In genomic region chr2:71928734-71929481, GRCh38 we compare ENCODE assay signal across 18 cellular contexts.
DNase-seq lines count a peak whose midpoint lies in the region; TF ChIP-seq lines count a peak whose summit lies in the region.
"Had no signal": no experiment of that assay in that cellular context is flagged by ENCODE, and none has a peak within 500 bp of the region (broad histone marks: within the 10 kb centered on the region; RNA-seq: fewer than 3 reads in every experiment).

No MANE protein-coding gene starts in this region.

- no peak overlapping the region for H3K27ac ChIP-seq in osteoblast (ENCODE audit: low read depth, low read length)
- H3K27ac ChIP-seq: SJSA1 had no signal

- H3K4me1 ChIP-seq in osteoblast (ENCODE audit: insufficient read depth, low read length), result peaks cover 5% of the 10 kb centered on the region
- H3K4me1 ChIP-seq in BE2C, result no peaks in the 10 kb centered on the region

- H3K27me3 ChIP-seq in osteoblast (ENCODE audit: insufficient read depth, low read length) (no peaks in the 10 kb centered on the region), BE2C (no peaks in the 10 kb centered on the region)
- H3K27me3 ChIP-seq: SJSA1 had no signal

- H3K4me3 ChIP-seq in osteoblast (ENCODE audit: insufficient read depth, low read length), result no peak overlapping the region
- no peak overlapping the region for H3K4me3 ChIP-seq in BE2C (ENCODE audit: low read depth, low read length)
- H3K4me3 ChIP-seq: GM12878, GM23338, SJSA1 had no signal

- H3K9me3 ChIP-seq in osteoblast (ENCODE audit: low read depth, low read length) (no peaks in the 10 kb centered on the region), BE2C (no peaks in the 10 kb centered on the region)
- H3K9me3 ChIP-seq: SJSA1 had no signal

- H4K20me1 ChIP-seq in osteoblast (ENCODE audit: insufficient read depth, low read length), result no peaks in the 10 kb centered on the region

- H3K36me3 ChIP-seq in osteoblast (ENCODE audit: insufficient read depth, low read length) (no peaks in the 10 kb centered on the region), BE2C (no peaks in the 10 kb centered on the region)
- H3K36me3 ChIP-seq: SJSA1 had no signal

- POLR2A ChIA-PET in GM10248 (lab: Yijun Ruan, JAX), result no interaction called here

- peak; percentile 5 for DNase-seq in D341Med (ENCODE audit: low spot score)
- peak; percentile 9 for DNase-seq in GM10248 (ENCODE audit: extremely low spot score)
- DNase-seq in ecto neural progenitor cell (ENCODE audit: low spot score), result peak; percentile 33
- peak; percentile 54 for DNase-seq in osteoblast (ENCODE audit: insufficient read length, low spot score, missing footprints)
- no peak for DNase-seq in GF-D8 (lab: John Stamatoyannopoulos, UW)
- no peak for DNase-seq in BE2C
- DNase-seq in kidney tubule cell (ENCODE audit: low spot score), result no peak
- no peak for DNase-seq in NCI-H524 (lab: John Stamatoyannopoulos, UW)
- DNase-seq: Calu3; CD4-positive, alpha-beta memory T cell; DMS79; NCI-H1048; NCI-H2081 treated with DMSO at 0.1 percent for 48 hours; NCI-H510A; NCI-H82 had no signal

- no peak overlapping the region for H2AFZ ChIP-seq in osteoblast (ENCODE audit: low read length)
- H2AFZ ChIP-seq: GM23338 had no signal

- no peak for TF ChIP-seq CTCF in GM10248 (IDR thresholded peaks at IDR 0.05; ENCODE audit: control extremely low read depth, extremely low read depth, low read depth, missing control alignments)
- TF ChIP-seq CTCF in osteoblast (IDR thresholded peaks at IDR 0.05; ENCODE audit: extremely low read depth, low read depth, low read length), result no peak
- no peak for TF ChIP-seq CTCF in BE2C (IDR thresholded peaks at IDR 0.05; ENCODE audit: low read depth, low read length)

- no peaks in the 10 kb centered on the region for H3K79me2 ChIP-seq in osteoblast (ENCODE audit: insufficient read depth, low read length)

- CTCF ChIA-PET in GM10248 (lab: Yijun Ruan, JAX), result interaction anchor here (1.0 to 1.7 kb wide), 3 partner anchors 9 to 817 kb away, joined by 3 to 5 read pairs (median 4); no protein-coding TSS in a partner anchor

- H3K4me2 ChIP-seq in osteoblast (ENCODE audit: insufficient read depth, low read length), result no peak overlapping the region
- H3K4me2 ChIP-seq: GM23338 had no signal

Comparison
In these comparisons a context has a peak if more than half of its experiments do, and no peak if none do; other contexts are left out.
1. DNase-seq: peak in D341Med (single experiment), GM10248 (single experiment), ecto neural progenitor cell (single experiment) and osteoblast (single experiment); none in GF-D8 (single experiment), BE2C (single experiment), kidney tubule cell (single experiment) and NCI-H524 (0 of 2).